Comparison of ENCODE assay signal across 36 cellular contexts in the genomic region with DNA sequence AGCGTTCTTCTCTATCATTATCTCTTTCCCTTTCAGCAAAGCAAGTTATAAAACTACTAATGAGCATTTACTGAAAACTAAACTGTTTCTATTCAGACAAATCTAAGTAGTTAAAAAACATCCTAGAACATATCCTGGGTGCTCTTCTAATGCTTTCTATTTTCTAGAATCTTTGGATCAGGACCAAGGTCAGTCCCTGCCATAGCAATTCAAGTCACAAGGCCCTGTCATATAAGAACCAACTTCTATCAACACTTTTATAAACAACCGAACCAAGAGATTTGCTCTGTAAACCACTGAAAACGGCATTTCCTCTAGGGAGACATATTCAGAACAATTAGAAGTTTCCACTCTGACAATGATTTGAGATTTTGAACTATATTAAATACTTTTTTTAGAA. TPM values are rescaled to one million over a fixed set of nuclear protein-coding genes. Genes with fewer than 3 reads are reported as not detected.
"Had no signal": no experiment of that assay in that cellular context is flagged by ENCODE, and none has a peak within 500 bp of the region (broad histone marks: within the 10 kb centered on the region; RNA-seq: fewer than 3 reads in every experiment).

No MANE protein-coding gene starts in this region.

- DNase-seq: activated B cell treated with CpG ODN at 0.5 μM for 24 hours; activated CD4-positive, alpha-beta memory T cell treated with anti-CD3 and anti-CD28 coated beads for 36 hours; activated CD4-positive, alpha-beta T cell treated with anti-CD3 and anti-CD28 coated beads for 4 hours; activated CD4-positive, alpha-beta T cell treated with anti-CD3 and anti-CD28 coated beads, Interleukin-2, amount 10 ng/mL, durations not matched to agents 24 days and 14 days; activated CD4-positive, alpha-beta T cell treated with anti-CD3 and anti-CD28 coated beads, Interleukin-2, amount 50 U/mL, for 1 hour; activated CD4-positive, alpha-beta T cell treated with anti-CD3 and anti-CD28 coated beads, Interleukin-2, amount 50 U/mL, for 4 hours; activated CD4-positive, CD25-positive, alpha-beta regulatory T cell treated with anti-CD3 and anti-CD28 coated beads, Interleukin-2, amount 50 U/mL, for 72 hours; activated CD8-positive, alpha-beta memory T cell treated with anti-CD3 and anti-CD28 coated beads, Interleukin-2, amount 50 U/mL, for 4 hours; activated CD8-positive, alpha-beta T cell treated with anti-CD3 and anti-CD28 coated beads for 36 hours; activated effector memory CD4-positive, alpha-beta T cell treated with anti-CD3 and anti-CD28 coated beads, Interleukin-2, amount 50 U/mL, for 16 hours; activated gamma-delta T cell treated with Interleukin-2 at 50 U/mL for 16 hours; activated naive CD4-positive, alpha-beta T cell; activated naive CD4-positive, alpha-beta T cell treated with anti-CD3 and anti-CD28 coated beads for 36 hours; activated naive CD4-positive, alpha-beta T cell treated with anti-CD3 and anti-CD28 coated beads, Interleukin-2, amount 50 U/mL, for 16 hours; activated naive CD8-positive, alpha-beta T cell treated with anti-CD3 and anti-CD28 coated beads for 36 hours; activated T-cell treated with anti-CD3 and anti-CD28 coated beads for 4 hours; activated T-cell treated with anti-CD3 and anti-CD28 coated beads, Interleukin-2, amount 50 U/mL, for 1 hour; activated T-cell treated with anti-CD3 and anti-CD28 coated beads, Interleukin-2, amount 50 U/mL, for 4 hours; activated T-cell treated with anti-CD3 and anti-CD28 coated beads, Interleukin-2, amount 50 U/mL, for 72 hours; adrenal gland; amniotic stem cell; aorta; body of pancreas; brain microvascular endothelial cell; central memory CD4-positive, alpha-beta T cell; T-helper 17 cell had no signal

- H3K4me3 ChIP-seq: adrenal gland, body of pancreas, breast epithelium had no signal

- H3K27me3 ChIP-seq: adrenal gland, body of pancreas, brain microvascular endothelial cell, breast epithelium had no signal

- H3K36me3 ChIP-seq: adrenal gland, brain microvascular endothelial cell, breast epithelium had no signal

- H3K9me3 ChIP-seq: adrenal gland, body of pancreas, breast epithelium had no signal

- H3K27ac ChIP-seq: adrenal gland, brain microvascular endothelial cell, breast epithelium, VCaP had no signal

- FAIRE-seq: astrocyte, TTC549 had no signal

- H3K4me1 ChIP-seq: adrenal gland, body of pancreas, breast epithelium had no signal

RNA-seq across cellular contexts. Expression of a gene that starts 51.3 kb away (rescaled TPM):
- total RNA-seq: activated CD4-positive, alpha-beta T cell treated with anti-CD3 and anti-CD28 coated beads, Interleukin-2, amount 10 ng/mL, durations not matched to agents 24 days and 14 days; activated CD8-positive, alpha-beta memory T cell treated with anti-CD3 and anti-CD28 coated beads for 36 hours; activated CD8-positive, alpha-beta T cell treated with anti-CD3 and anti-CD28 coated beads for 36 hours; activated naive CD4-positive, alpha-beta T cell treated with anti-CD3 and anti-CD28 coated beads for 36 hours; activated naive CD4-positive, alpha-beta T cell treated with anti-CD3 and anti-CD28 coated beads, Interleukin-2, amount 50 U/mL, for 72 hours; activated naive CD8-positive, alpha-beta T cell treated with anti-CD3 and anti-CD28 coated beads for 36 hours; activated T-cell treated with anti-CD3 and anti-CD28 coated beads, Interleukin-2, amount 50 U/mL, for 4 hours; activated T-helper 1 cell treated with anti-CD3 and anti-CD28 coated beads, Interleukin-12 subunit alpha, Interleukin-12 subunit beta, Interleukin-2, Interleukin-4 antibody, amounts not matched to agents 30 ng/mL and 10 ng/mL and 1 ng/mL, durations not matched to agents 14 hours and 24 hours and 36 hours; aorta; breast epithelium; cardiac septum; cerebellum; T-helper 1 cell treated with Interleukin-12 subunit alpha and Interleukin-12 subunit beta and Interleukin-4 antibody, amounts not matched to agents 30 ng/mL and 1 ng/mL, for 36 hours; T-helper 17 cell had no signal
